Comparison of ENCODE assay signal across 10 cellular contexts in the genomic region with DNA sequence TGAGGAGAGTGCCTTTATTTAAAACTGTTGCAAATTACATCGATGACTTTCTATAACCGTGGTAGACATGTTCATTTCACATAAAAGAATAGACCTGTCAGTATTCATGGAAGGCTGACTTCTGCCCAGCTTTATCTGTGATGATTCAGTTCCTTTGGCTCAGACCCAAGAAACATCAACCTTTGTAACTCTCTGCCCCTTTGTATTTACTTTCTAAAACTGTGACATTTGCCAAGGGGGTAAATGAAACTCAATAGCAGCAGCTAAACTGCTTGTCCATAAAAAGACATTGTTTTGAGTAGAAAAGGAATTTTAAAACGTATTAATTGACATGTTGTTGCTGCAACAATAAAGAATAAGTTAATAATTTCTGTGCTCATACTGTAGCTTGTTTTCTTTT.
A peak's percentile ranks its signal among the peaks of the same experiment; 100 is the strongest.
DNase-seq lines count a peak whose midpoint lies in the region; ATAC-seq and TF ChIP-seq lines count a peak whose summit lies in the region.
"Had no signal": no experiment of that assay in that cellular context is flagged by ENCODE, and none has a peak within 500 bp of the region (broad histone marks: within the 10 kb centered on the region; RNA-seq: fewer than 3 reads in every experiment).

No MANE protein-coding gene starts in this region.

- peak; percentile 84 for DNase-seq in A172 (ENCODE audit: low spot score)
- peak; percentile 51 for DNase-seq in MG63
- peak; percentile 84 for DNase-seq in SW480 (ENCODE audit: low spot score)
- no peak for DNase-seq in left ventricle myocardium inferior
- no peak for DNase-seq in effector CD4-positive, alpha-beta T cell
- DNase-seq in activated CD8-positive, alpha-beta memory T cell treated with anti-CD3 and anti-CD28 coated beads for 24 hours, result no peak
- no peak for DNase-seq in GM23338 (ENCODE audit: low spot score)
- DNase-seq: CD4-positive, CD25-positive, alpha-beta regulatory T cell had no signal

- H3K9me3 Mint-ChIP-seq in GM23338, result no peaks in the 10 kb centered on the region; the same call in 2 of the 3 replicates
- H3K9me3 Mint-ChIP-seq: CD4-positive, CD25-positive, alpha-beta regulatory T cell; T-helper 1 cell treated with Interleukin-12 subunit alpha and Interleukin-12 subunit beta and Interleukin-4 antibody, amounts not matched to agents 30 μg/mL and 1 μg/mL, for 36 hours had no signal

- no peaks in the 10 kb centered on the region for H3F3A ChIP-seq in GM23338 (replicated peaks; ENCODE audit: low read depth)

- H3K4me3 ChIP-seq in MG63 (no peak overlapping the region), left ventricle myocardium inferior (no peak overlapping the region), GM23338 (no peak overlapping the region)

- ATAC-seq in GM19467 (IDR thresholded peaks at IDR 0.05; ENCODE audit: unreplicated experiment) (no peak), GM23338 (no peak)

- no peak overlapping the region for H2AFZ ChIP-seq in GM23338

- H3K27me3 Mint-ChIP-seq in GM23338 (ENCODE audit: insufficient read depth, low read depth, poor library complexity), result peaks cover 2% of the 10 kb centered on the region

- no peaks in the 10 kb centered on the region for H3K9me2 ChIP-seq in GM23338 (ENCODE audit: insufficient read depth)

- no peaks in the 10 kb centered on the region for H3K79me2 ChIP-seq in GM23338 (replicated peaks; ENCODE audit: insufficient read depth)

- H3K36me3 ChIP-seq in MG63 (no peaks in the 10 kb centered on the region), left ventricle myocardium inferior (no peaks in the 10 kb centered on the region), GM23338 (ENCODE audit: insufficient read depth) (no peaks in the 10 kb centered on the region)

- no peak overlapping the region for H3K4me3 Mint-ChIP-seq in GM23338
- H3K4me3 Mint-ChIP-seq: CD4-positive, CD25-positive, alpha-beta regulatory T cell; T-helper 1 cell treated with Interleukin-12 subunit alpha and Interleukin-12 subunit beta and Interleukin-4 antibody, amounts not matched to agents 30 μg/mL and 1 μg/mL, for 36 hours had no signal

- no peaks in the 10 kb centered on the region; the same call in 1 of the 2 replicates for H3K27me3 ChIP-seq in MG63
- no peaks in the 10 kb centered on the region for H3K27me3 ChIP-seq in left ventricle myocardium inferior (ENCODE audit: low read depth)
- H3K27me3 ChIP-seq in GM23338 (ENCODE audit: insufficient read depth), result no peaks in the 10 kb centered on the region

- H3K36me3 Mint-ChIP-seq in GM23338 (ENCODE audit: low read depth), result no peaks in the 10 kb centered on the region
- H3K36me3 Mint-ChIP-seq: CD4-positive, CD25-positive, alpha-beta regulatory T cell had no signal

- H4K20me1 ChIP-seq in GM23338 (replicated peaks; ENCODE audit: insufficient read depth), result no peaks in the 10 kb centered on the region

- TF ChIP-seq CTCF in left ventricle myocardium inferior (IDR thresholded peaks at IDR 0.05; ENCODE audit: borderline replicate concordance) (no peak), GM23338 (conservative IDR thresholded peaks at IDR 0.05; ENCODE audit: low read depth in 2 of 2) (no peak)

- H3K9me3 ChIP-seq in MG63 (no peaks in the 10 kb centered on the region), left ventricle myocardium inferior (replicated peaks) (no peaks in the 10 kb centered on the region)

- H3K4me2 ChIP-seq in GM23338, result no peak overlapping the region

- peaks cover 43% of the 10 kb centered on the region for H3K4me1 ChIP-seq in left ventricle myocardium inferior
- peaks cover 14% of the 10 kb centered on the region for H3K4me1 ChIP-seq in GM23338 (ENCODE audit: insufficient read depth)

- H3K27ac Mint-ChIP-seq in GM23338, result no peak overlapping the region
- H3K27ac Mint-ChIP-seq: CD4-positive, CD25-positive, alpha-beta regulatory T cell; T-helper 1 cell treated with Interleukin-12 subunit alpha and Interleukin-12 subunit beta and Interleukin-4 antibody, amounts not matched to agents 30 μg/mL and 1 μg/mL, for 36 hours had no signal

- H3K4me1 Mint-ChIP-seq in GM23338, result peaks cover 12% of the 10 kb centered on the region

- intact Hi-C loops in left ventricle myocardium inferior (cut with micrococcal nuclease), result no loop called here

- H3K27ac ChIP-seq in left ventricle myocardium inferior (replicated peaks) (peak overlapping the region; percentile 73), GM23338 (ENCODE audit: low read depth) (no peak overlapping the region)

TF ChIP-seq in GM23338, 12 proteins besides CTCF, POLR2A, EP300 and RAD21 (continues in another document):
- TF ChIP-seq, protein P1, sequence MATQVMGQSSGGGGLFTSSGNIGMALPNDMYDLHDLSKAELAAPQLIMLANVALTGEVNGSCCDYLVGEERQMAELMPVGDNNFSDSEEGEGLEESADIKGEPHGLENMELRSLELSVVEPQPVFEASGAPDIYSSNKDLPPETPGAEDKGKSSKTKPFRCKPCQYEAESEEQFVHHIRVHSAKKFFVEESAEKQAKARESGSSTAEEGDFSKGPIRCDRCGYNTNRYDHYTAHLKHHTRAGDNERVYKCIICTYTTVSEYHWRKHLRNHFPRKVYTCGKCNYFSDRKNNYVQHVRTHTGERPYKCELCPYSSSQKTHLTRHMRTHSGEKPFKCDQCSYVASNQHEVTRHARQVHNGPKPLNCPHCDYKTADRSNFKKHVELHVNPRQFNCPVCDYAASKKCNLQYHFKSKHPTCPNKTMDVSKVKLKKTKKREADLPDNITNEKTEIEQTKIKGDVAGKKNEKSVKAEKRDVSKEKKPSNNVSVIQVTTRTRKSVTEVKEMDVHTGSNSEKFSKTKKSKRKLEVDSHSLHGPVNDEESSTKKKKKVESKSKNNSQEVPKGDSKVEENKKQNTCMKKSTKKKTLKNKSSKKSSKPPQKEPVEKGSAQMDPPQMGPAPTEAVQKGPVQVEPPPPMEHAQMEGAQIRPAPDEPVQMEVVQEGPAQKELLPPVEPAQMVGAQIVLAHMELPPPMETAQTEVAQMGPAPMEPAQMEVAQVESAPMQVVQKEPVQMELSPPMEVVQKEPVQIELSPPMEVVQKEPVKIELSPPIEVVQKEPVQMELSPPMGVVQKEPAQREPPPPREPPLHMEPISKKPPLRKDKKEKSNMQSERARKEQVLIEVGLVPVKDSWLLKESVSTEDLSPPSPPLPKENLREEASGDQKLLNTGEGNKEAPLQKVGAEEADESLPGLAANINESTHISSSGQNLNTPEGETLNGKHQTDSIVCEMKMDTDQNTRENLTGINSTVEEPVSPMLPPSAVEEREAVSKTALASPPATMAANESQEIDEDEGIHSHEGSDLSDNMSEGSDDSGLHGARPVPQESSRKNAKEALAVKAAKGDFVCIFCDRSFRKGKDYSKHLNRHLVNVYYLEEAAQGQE (IDR thresholded peaks at IDR 0.05; ENCODE audit: unreplicated experiment), result no peak
- no peak for TF ChIP-seq EZH2 (IDR thresholded peaks at IDR 0.05; ENCODE audit: low read depth, unreplicated experiment)
- TF ChIP-seq POLR2AphosphoS5 (IDR thresholded peaks at IDR 0.05; ENCODE audit: low read depth), result no peak
- no peak for TF ChIP-seq ZNF331 (CRISPR knock-in tag; IDR thresholded peaks at IDR 0.05; ENCODE audit: low read depth)
- TF ChIP-seq ETS1 (IDR thresholded peaks at IDR 0.05), result no peak
- no peak for TF ChIP-seq EZH2phosphoT487 (IDR thresholded peaks at IDR 0.05; ENCODE audit: unreplicated experiment)
- no peak for TF ChIP-seq ZNF114 (CRISPR knock-in tag; IDR thresholded peaks at IDR 0.05)
- no peak for TF ChIP-seq STAT1 (IDR thresholded peaks at IDR 0.05; ENCODE audit: unreplicated experiment)

Comparison
In these comparisons a context has a peak if more than half of its experiments do, and no peak if none do; other contexts are left out.
1. DNase-seq: peak in A172 (single experiment), MG63 (single experiment) and SW480 (single experiment); none in left ventricle myocardium inferior (single experiment), effector CD4-positive, alpha-beta T cell (single experiment), activated CD8-positive, alpha-beta memory T cell treated with anti-CD3 and anti-CD28 coated beads for 24 hours (single experiment) and GM23338 (single experiment).